ENCODE assay signal across 20 cellular contexts in genomic region chr13:54415753-54416366, GRCh38.
"Had no signal": no experiment of that assay in that cellular context is flagged by ENCODE, and none has a peak within 500 bp of the region (broad histone marks: within the 10 kb centered on the region; RNA-seq: fewer than 3 reads in every experiment).

No MANE protein-coding gene starts in this region.

- H3K4me3 Mint-ChIP-seq: memory B cell; nephron progenitor cell; stimulated activated memory B cell treated with anti-CD40 and anti-IgM and Interleukin-4, amounts not matched to agents 10 μg/mL and 1 μg/mL and 100 μg/mL, for 72 hours; stimulated activated naive CD8-positive, alpha-beta T cell treated with anti-CD3 and anti-CD28 coated beads, Interleukin-15, Interleukin-2, amounts not matched to agents 100 ng/mL and 50 ng/mL, for 24 hours had no signal

- H3K9me3 ChIP-seq: esophagus muscularis mucosa, gastrocnemius medialis, lower lobe of right lung, testis had no signal

- H3K27me3 Mint-ChIP-seq: memory B cell; stimulated activated memory B cell treated with anti-CD40 and anti-IgM and Interleukin-4, amounts not matched to agents 10 μg/mL and 1 μg/mL and 100 μg/mL, for 72 hours; stimulated activated naive CD8-positive, alpha-beta T cell treated with anti-CD3 and anti-CD28 coated beads, Interleukin-15, Interleukin-2, amounts not matched to agents 100 ng/mL and 50 ng/mL, for 24 hours had no signal

- ATAC-seq: gastrocnemius medialis; left cardiac atrium; lower lobe of right lung; sciatic nerve; stimulated activated memory B cell treated with anti-CD40 and anti-IgM and Interleukin-4, amounts not matched to agents 10 μg/mL and 1 μg/mL and 100 μg/mL, for 72 hours had no signal

- H3K36me3 ChIP-seq: esophagus muscularis mucosa, gastrocnemius medialis, left ventricle myocardium inferior, lower lobe of right lung, spleen, tibial nerve had no signal

- H3K4me1 ChIP-seq: esophagus muscularis mucosa, gastrocnemius medialis, left ventricle myocardium inferior, lower lobe of right lung, spleen, testis, tibial nerve had no signal

- H3K4me3 ChIP-seq: esophagus muscularis mucosa, gastrocnemius medialis, left ventricle myocardium inferior, lower lobe of right lung, spleen, testis, tibial nerve had no signal

- H3K27ac ChIP-seq: epithelial cell of prostate, esophagus muscularis mucosa, gastrocnemius medialis, left ventricle myocardium inferior, lower lobe of right lung, spleen, testis, tibial nerve had no signal

- H3K36me3 Mint-ChIP-seq: memory B cell; stimulated activated memory B cell treated with anti-CD40 and anti-IgM and Interleukin-4, amounts not matched to agents 10 μg/mL and 1 μg/mL and 100 μg/mL, for 72 hours had no signal

- DNase-seq: effector memory CD4-positive, alpha-beta T cell; gastrocnemius medialis; left cardiac atrium; left ventricle myocardium inferior; lower lobe of right lung; midbrain; nephron progenitor cell; spleen; stimulated activated CD4-positive, alpha-beta T cell treated with anti-CD3 and anti-CD28 coated beads, Interleukin-15, amount 100 ng/mL, for 24 hours; stimulated activated CD4-positive, alpha-beta T cell treated with anti-CD3 and anti-CD28 coated beads, Interleukin-1b, Interleukin-23, amount 100 ng/mL, for 48 hours; stimulated activated CD4-positive, alpha-beta T cell treated with anti-CD3 and anti-CD28 coated beads, Interleukin-4, amount 100 ng/mL, for 24 hours; testis had no signal

- H3K27me3 ChIP-seq: esophagus muscularis mucosa, gastrocnemius medialis, spleen, testis, tibial nerve had no signal

- H3K27ac Mint-ChIP-seq: memory B cell; nephron progenitor cell; stimulated activated memory B cell treated with anti-CD40 and anti-IgM and Interleukin-4, amounts not matched to agents 10 μg/mL and 1 μg/mL and 100 μg/mL, for 72 hours; stimulated activated naive CD8-positive, alpha-beta T cell treated with anti-CD3 and anti-CD28 coated beads, Interleukin-15, Interleukin-2, amounts not matched to agents 100 ng/mL and 50 ng/mL, for 24 hours had no signal

- H3K4me1 Mint-ChIP-seq: memory B cell; nephron progenitor cell; stimulated activated memory B cell treated with anti-CD40 and anti-IgM and Interleukin-4, amounts not matched to agents 10 μg/mL and 1 μg/mL and 100 μg/mL, for 72 hours had no signal

- FAIRE-seq: keratinocyte had no signal
